In genomic region chr19:870963-871401, GRCh38 we compare ENCODE assay signal across 9 cellular contexts. TPM values are rescaled to one million over a fixed set of nuclear protein-coding genes. Genes with fewer than 3 reads are reported as not detected.
DNase-seq lines count a peak whose midpoint lies in the region; ATAC-seq, FAIRE-seq and TF ChIP-seq lines count a peak whose summit lies in the region.
"Had no signal": no experiment of that assay in that cellular context is flagged by ENCODE, and none has a peak within 500 bp of the region (broad histone marks: within the 10 kb centered on the region; RNA-seq: fewer than 3 reads in every experiment).

No MANE protein-coding gene starts in this region.

- intact Hi-C loops in K562 (cut with micrococcal nuclease) (no loop called here), posterior cingulate gyrus (cut with DNase I) (no loop called here), aorta (cut with DNase I) (no loop called here)
- intact Hi-C loops in CD8-positive, alpha-beta T cell (cut with DNase I, micrococcal nuclease): no loop called here

- CTCF ChIA-PET in K562 (lab: Yijun Ruan, JAX; ENCODE audit: low intra/inter-chr PET ratio): no interaction called here
- CTCF ChIA-PET in CD8-positive, alpha-beta T cell (lab: Charles Lee): interaction anchor here (1.0 kb wide), 1 partner anchor 47 kb away, joined by 3 read pairs; no protein-coding TSS in a partner anchor

- no peak for ATAC-seq in K562
- ATAC-seq in activated T-cell treated with anti-CD3 and anti-CD28 coated beads, Interleukin-2, amount 50 U/mL, for 72 hours (replicated peaks in 1 of 2): no peak
- ATAC-seq in CD8-positive, alpha-beta T cell: no peak
- no peak for ATAC-seq in aorta (ENCODE audit: low FRiP score)

- 87% methylated on average over 28 of the region's 28 CpGs for WGBS in HUES64
- 83% methylated on average over 19 of the region's 28 CpGs for WGBS in K562 (ENCODE audit: insufficient coverage, low coverage, missing lambda C conversion rate)
- 65 to 68% methylated on average over 28 of the region's 28 CpGs for WGBS in aorta, 2 donors

- H4K20me1 ChIP-seq in K562 (replicated peaks; ENCODE audit: control insufficient read depth, insufficient read depth, low read length): no peaks in the 10 kb centered on the region; the same call in 1 of the 2 replicates

- FAIRE-seq in K562 (lab: Jason Lieb, UNC): no peak

- H3K79me2 ChIP-seq in K562 (ENCODE audit: control insufficient read depth, insufficient read depth, low read length): no peaks in the 10 kb centered on the region

- no peaks in the 10 kb centered on the region for H3K27me3 Mint-ChIP-seq in activated T-cell treated with anti-CD3 and anti-CD28 coated beads, Interleukin-2, amount 50 U/mL, for 72 hours (ENCODE audit: low read depth)
- no peaks in the 10 kb centered on the region for H3K27me3 Mint-ChIP-seq in CD8-positive, alpha-beta T cell (ENCODE audit: low read depth)

- no peaks in the 10 kb centered on the region for H3K9me3 ChIP-seq in HUES64 (ENCODE audit: insufficient read depth, low read depth, low read length)
- H3K9me3 ChIP-seq in K562 (replicated peaks; ENCODE audit: control insufficient read depth, insufficient read depth, low read depth, low read length): no peaks in the 10 kb centered on the region
- no peaks in the 10 kb centered on the region for H3K9me3 ChIP-seq in CD8-positive, alpha-beta T cell (ENCODE audit: low read length)
- no peaks in the 10 kb centered on the region for H3K9me3 ChIP-seq in aorta (ENCODE audit: control insufficient read depth, low read length)
- H3K9me3 ChIP-seq: mucosa of descending colon had no signal

- H3K4me3 ChIP-seq in HUES64 (ENCODE audit: low read length): no peak overlapping the region
- no peak overlapping the region for H3K4me3 ChIP-seq in K562
- no peak overlapping the region for H3K4me3 ChIP-seq in CD8-positive, alpha-beta T cell (ENCODE audit: low read depth, low read length)
- no peak overlapping the region for H3K4me3 ChIP-seq in aorta (ENCODE audit: low read length in 2 of 2)
- H3K4me3 ChIP-seq: mucosa of descending colon had no signal

- H3K36me3 ChIP-seq in HUES64 (ENCODE audit: insufficient read depth, low read length) (peaks cover 23% of the 10 kb centered on the region), K562 (ENCODE audit: control insufficient read depth, insufficient read depth, low read length) (peaks cover 73% of the 10 kb centered on the region; the same call in 2 of the 3 replicates), aorta (ENCODE audit: control insufficient read depth in 1 of 2, insufficient read depth in 2 of 2, low read length in 1 of 2) (no peaks in the 10 kb centered on the region)
- H3K36me3 ChIP-seq in CD8-positive, alpha-beta T cell (ENCODE audit: insufficient read depth, low read length): peaks cover 3% of the 10 kb centered on the region

- H3K4me3 Mint-ChIP-seq in activated T-cell treated with anti-CD3 and anti-CD28 coated beads, Interleukin-2, amount 50 U/mL, for 72 hours: no peak overlapping the region
- no peak overlapping the region for H3K4me3 Mint-ChIP-seq in CD8-positive, alpha-beta T cell

- H3K4me2 ChIP-seq in K562 (ENCODE audit: insufficient read depth, low read length): no peak overlapping the region

- POLR2A ChIA-PET in K562 (lab: Yijun Ruan, JAX): interaction anchor here (2.0 kb wide), 1 partner anchor 37 kb away, joined by 7 read pairs; no protein-coding TSS in a partner anchor
- POLR2A ChIA-PET in CD8-positive, alpha-beta T cell (lab: Charles Lee): interaction anchor here (1.9 kb wide), 1 partner anchor 22 kb away, joined by 7 read pairs; the partner anchor contains the start of genes MED16 and RNU6-9

- H3K27ac Mint-ChIP-seq in activated T-cell treated with anti-CD3 and anti-CD28 coated beads, Interleukin-2, amount 50 U/mL, for 72 hours: no peak overlapping the region
- no peak overlapping the region for H3K27ac Mint-ChIP-seq in CD8-positive, alpha-beta T cell

- no peak for DNase-seq in K562 (ENCODE audit: extremely low read depth in 1 of 4, low spot score in 3 of 4)
- peak in 9 of 10 donors; percentile 46 to 94 (median 67) for DNase-seq in posterior cingulate gyrus
- DNase-seq in activated T-cell treated with anti-CD3 and anti-CD28 coated beads, Interleukin-2, amount 50 U/mL, for 72 hours: no peak
- DNase-seq in CD8-positive, alpha-beta T cell: no peak
- DNase-seq in aorta: no peak
- DNase-seq: activated CD4-positive, alpha-beta T cell treated with anti-CD3 and anti-CD28 coated beads for 4 hours; activated naive CD4-positive, alpha-beta T cell treated with anti-CD3 and anti-CD28 coated beads, Interleukin-2, amount 50 U/mL, for 16 hours had no signal

- BruUV-seq in K562 (replicated peaks; lab: Mats Ljungman, UMichigan): no TSS peak

- TF ChIP-seq EP300 in K562 (IDR thresholded peaks at IDR 0.05; ENCODE audit: low read length): no peak

- H3K9ac ChIP-seq in HUES64 (ENCODE audit: low read depth, low read length) (no peak overlapping the region), K562 (ENCODE audit: insufficient read depth in 1 of 2, low read depth in 2 of 2, low read length in 2 of 2) (no peak overlapping the region; a peak in 1 of 4 replicates)

- no peak for TF ChIP-seq RAD21 in K562 (CRISPR knock-in tag; conservative IDR thresholded peaks at IDR 0.05 in 1 of 2, IDR thresholded peaks at IDR 0.05 in 1 of 2)

- H3K4me1 Mint-ChIP-seq in activated T-cell treated with anti-CD3 and anti-CD28 coated beads, Interleukin-2, amount 50 U/mL, for 72 hours (ENCODE audit: low read depth): peaks cover 11% of the 10 kb centered on the region
- peaks cover 12% of the 10 kb centered on the region for H3K4me1 Mint-ChIP-seq in CD8-positive, alpha-beta T cell (ENCODE audit: low read depth)

- no peaks in the 10 kb centered on the region for H3K9me3 Mint-ChIP-seq in activated T-cell treated with anti-CD3 and anti-CD28 coated beads, Interleukin-2, amount 50 U/mL, for 72 hours
- H3K9me3 Mint-ChIP-seq in CD8-positive, alpha-beta T cell: no peaks in the 10 kb centered on the region

- peaks cover 2 to 4% of the 10 kb centered on the region in 2 donors for H3K36me3 Mint-ChIP-seq in activated T-cell treated with anti-CD3 and anti-CD28 coated beads, Interleukin-2, amount 50 U/mL, for 72 hours (ENCODE audit: insufficient read depth in 2 of 2)
- H3K36me3 Mint-ChIP-seq in CD8-positive, alpha-beta T cell: peaks cover 29% of the 10 kb centered on the region

- no peaks in the 10 kb centered on the region for H3K4me1 ChIP-seq in HUES64 (ENCODE audit: insufficient read depth, low read length)
- peaks cover 16 to 84% of the 10 kb centered on the region in 2 experiments for H3K4me1 ChIP-seq in K562 (replicated peaks in 1 of 2; ENCODE audit: control insufficient read depth in 2 of 2, insufficient read depth in 2 of 2, low read length in 2 of 2)
- H3K4me1 ChIP-seq in CD8-positive, alpha-beta T cell (ENCODE audit: insufficient read depth, low read length): peaks cover 15% of the 10 kb centered on the region
- no peaks in the 10 kb centered on the region for H3K4me1 ChIP-seq in aorta (ENCODE audit: control insufficient read depth in 1 of 2, insufficient read depth in 2 of 2, low read length in 2 of 2)

- no peak for TF ChIP-seq POLR2A in K562 (conservative IDR thresholded peaks at IDR 0.05)

- in situ Hi-C loops in K562 (cut with MboI): no loop called here

- H2AFZ ChIP-seq in K562 (ENCODE audit: low read depth, low read length): no peak overlapping the region

- no peaks in the 10 kb centered on the region for H3K27me3 ChIP-seq in HUES64 (ENCODE audit: insufficient read depth, low read length)
- H3K27me3 ChIP-seq in K562 (ENCODE audit: control insufficient read depth in 2 of 2, insufficient read depth in 2 of 2, low read length in 2 of 2): no peaks in the 10 kb centered on the region
- no peaks in the 10 kb centered on the region for H3K27me3 ChIP-seq in CD8-positive, alpha-beta T cell (ENCODE audit: insufficient read depth, low read length)
- no peaks in the 10 kb centered on the region for H3K27me3 ChIP-seq in aorta (ENCODE audit: control insufficient read depth in 1 of 2, insufficient read depth in 2 of 2, low read length in 1 of 2)

- no peaks in the 10 kb centered on the region for H3K9me1 ChIP-seq in K562 (ENCODE audit: control insufficient read depth, insufficient read depth, low read length)

- TF ChIP-seq CTCF in K562 (IDR thresholded peaks at IDR 0.05 in 2 of 3, conservative IDR thresholded peaks at IDR 0.05 in 1 of 3; ENCODE audit: insufficient read depth in 2 of 3, low read depth in 1 of 3, low read length in 3 of 3): no peak
- no peak for TF ChIP-seq CTCF in CD8-positive, alpha-beta T cell (IDR thresholded peaks at IDR 0.05)

- H3K27ac ChIP-seq in HUES64 (ENCODE audit: low read depth, low read length) (peak overlapping the region; percentile 4; the same call in 1 of the 2 replicates), K562 (ENCODE audit: extremely low read depth, low read depth, low read length) (no peak overlapping the region), aorta (ENCODE audit: low read depth in 1 of 2, low read length in 2 of 2) (no peak overlapping the region)
- H3K27ac ChIP-seq in CD8-positive, alpha-beta T cell (ENCODE audit: low read depth, low read length): no peak overlapping the region

RNA-seq across cellular contexts. Expression of gene CFD, which starts 11.5 kb away (rescaled TPM):
- 0.35 TPM for polyA plus RNA-seq in HUES64 (2013, experiment 1 of 2)
- polyA plus RNA-seq in HUES64 (2013, experiment 2 of 2): not detected
- 11.2 and 25.3 TPM in 2 replicates for total RNA-seq in K562 (2011; cell fraction: chromatin; rRNA removed; ENCODE audit: low replicate concordance)
- total RNA-seq in K562 (2011; cell fraction: nucleolus; rRNA removed): 23.0 and 26.8 TPM in 2 replicates
- 13.6 and 23.8 TPM in 2 replicates for total RNA-seq in K562 (2011; cell fraction: nucleoplasm; rRNA removed)
- 59.4 and 80.2 TPM in 2 replicates for total RNA-seq in K562 (2014; rRNA removed)
- 3.1 TPM in 2 replicates for total RNA-seq in K562 (2014; rRNA removed; fragmentation: Illumina TruSeq; extraction: Trizol)
- total RNA-seq in K562 (2015; rRNA removed; fragmentation: Illumina TruSeq; extraction: Trizol): 7.6 and 9.6 TPM in 2 replicates
- 49.3 and 50.9 TPM in 2 replicates for total RNA-seq in K562 (2021)
- 8.5 and 12.1 TPM in 2 replicates for polyA plus RNA-seq in K562 (2011; rRNA removed)
- 26.8 and 158 TPM in 2 replicates for polyA plus RNA-seq in K562 (2011; cell fraction: cytosol; rRNA removed)
- polyA plus RNA-seq in K562 (2011; cell fraction: nucleus; rRNA removed): 8.1 and 19.5 TPM in 2 replicates
- 35.9 and 45.0 TPM in 2 replicates for polyA plus RNA-seq in K562 (2012)
- 2.6 and 3.6 TPM in 2 replicates for polyA plus RNA-seq in K562 (2014; fragmentation: Illumina TruSeq; extraction: Trizol)
- polyA plus RNA-seq in K562 (2014; fragmentation: Nextera tagmentation; extraction: Ambion mirVana): under 1 TPM; 0.52 to 0.63 TPM
- 52.0 and 54.1 TPM in 2 replicates for polyA plus RNA-seq in K562 (2014; rRNA removed)
- 1.4 and 2.4 TPM in 2 replicates for polyA minus RNA-seq in K562 (2011; rRNA and poly(A)+ RNA removed)
- 20.8 and 31.8 TPM in 2 replicates for polyA minus RNA-seq in K562 (2011; cell fraction: cytosol; rRNA and poly(A)+ RNA removed)
- polyA minus RNA-seq in K562 (2011; cell fraction: nucleus; rRNA and poly(A)+ RNA removed): 6.1 and 7.4 TPM in 2 replicates
- 1 to 10 TPM; 2.1 to 3.1 TPM for total RNA-seq in activated T-cell treated with anti-CD3 and anti-CD28 coated beads, Interleukin-2, amount 50 U/mL, for 72 hours
- 1 to 10 TPM; 1.0 to 1.4 TPM for total RNA-seq in CD8-positive, alpha-beta T cell
- 100 to 1,000 TPM; 104 to 354 TPM for total RNA-seq in aorta
- polyA plus RNA-seq in aorta: 10 to 100 TPM in 1 of 2 donors, 1 to 10 TPM in 1; 3.3 to 23.9 TPM

RNA-seq across cellular contexts. Expression of gene ELANE, which starts 18.9 kb away (rescaled TPM):
- not detected for polyA plus RNA-seq in HUES64 (2013, experiment 1 of 2)
- polyA plus RNA-seq in HUES64 (2013, experiment 2 of 2): not detected
- not detected in 2 replicates for total RNA-seq in K562 (2011; cell fraction: chromatin; rRNA removed; ENCODE audit: low replicate concordance)
- not detected in 2 replicates for total RNA-seq in K562 (2011; cell fraction: nucleolus; rRNA removed)
- not detected in 2 replicates for total RNA-seq in K562 (2011; cell fraction: nucleoplasm; rRNA removed)
- 0.37 TPM in 1 of 2 replicates, not detected in the other for total RNA-seq in K562 (2014; rRNA removed)
- total RNA-seq in K562 (2014; rRNA removed; fragmentation: Illumina TruSeq; extraction: Trizol): not detected in 2 replicates
- total RNA-seq in K562 (2015; rRNA removed; fragmentation: Illumina TruSeq; extraction: Trizol): not detected in 2 replicates
- total RNA-seq in K562 (2021): not detected in 2 replicates
- not detected in 2 replicates for polyA plus RNA-seq in K562 (2011; rRNA removed)
- polyA plus RNA-seq in K562 (2011; cell fraction: cytosol; rRNA removed): not detected in 2 replicates
- not detected in 2 replicates for polyA plus RNA-seq in K562 (2011; cell fraction: nucleus; rRNA removed)
- not detected in 2 replicates for polyA plus RNA-seq in K562 (2012)
- polyA plus RNA-seq in K562 (2014; fragmentation: Illumina TruSeq; extraction: Trizol): not detected in 2 replicates
- not detected for polyA plus RNA-seq in K562 (2014; fragmentation: Nextera tagmentation; extraction: Ambion mirVana)
- not detected in 2 replicates for polyA plus RNA-seq in K562 (2014; rRNA removed)
- polyA minus RNA-seq in K562 (2011; rRNA and poly(A)+ RNA removed): not detected in 2 replicates
- polyA minus RNA-seq in K562 (2011; cell fraction: cytosol; rRNA and poly(A)+ RNA removed): not detected in 2 replicates
- not detected in 2 replicates for polyA minus RNA-seq in K562 (2011; cell fraction: nucleus; rRNA and poly(A)+ RNA removed)
- total RNA-seq in activated T-cell treated with anti-CD3 and anti-CD28 coated beads, Interleukin-2, amount 50 U/mL, for 72 hours: not detected
- total RNA-seq in CD8-positive, alpha-beta T cell: not detected
- 1 to 10 TPM in 1 of 2 donors, not detected in 1; 2.0 TPM for total RNA-seq in aorta
- not detected for polyA plus RNA-seq in aorta

RNA-seq across cellular contexts. Expression of gene MED16, which starts 22.0 kb away (rescaled TPM):
- polyA plus RNA-seq in HUES64 (2013, experiment 1 of 2): 53.6 TPM
- polyA plus RNA-seq in HUES64 (2013, experiment 2 of 2): 56.6 TPM
- 28.6 and 108 TPM in 2 replicates for total RNA-seq in K562 (2011; cell fraction: chromatin; rRNA removed; ENCODE audit: low replicate concordance)
- total RNA-seq in K562 (2011; cell fraction: nucleolus; rRNA removed): 71.0 and 80.0 TPM in 2 replicates
- total RNA-seq in K562 (2011; cell fraction: nucleoplasm; rRNA removed): 33.8 and 41.3 TPM in 2 replicates
- total RNA-seq in K562 (2014; rRNA removed) (15.6 and 22.1 TPM in 2 replicates), K562 (2014; rRNA removed; fragmentation: Illumina TruSeq; extraction: Trizol) (1.2 and 1.8 TPM in 2 replicates), K562 (2015; rRNA removed; fragmentation: Illumina TruSeq; extraction: Trizol) (8.6 and 9.3 TPM in 2 replicates), K562 (2021) (59.6 and 59.9 TPM in 2 replicates), aorta (10 to 100 TPM; 31.5 to 36.5 TPM)
- polyA plus RNA-seq in K562 (2011; rRNA removed) (10.3 and 26.2 TPM in 2 replicates), K562 (2014; fragmentation: Illumina TruSeq; extraction: Trizol) (7.1 and 20.0 TPM in 2 replicates), K562 (2014; fragmentation: Nextera tagmentation; extraction: Ambion mirVana) (1 to 10 TPM in 1 of 2 experiments, under 1 TPM in 1; 0.89 to 1.3 TPM), K562 (2014; rRNA removed) (21.2 and 30.2 TPM in 2 replicates), aorta (100 to 1,000 TPM in 1 of 2 donors, 10 to 100 TPM in 1; 22.9 to 165 TPM)
- 36.6 and 87.3 TPM in 2 replicates for polyA plus RNA-seq in K562 (2011; cell fraction: cytosol; rRNA removed)
- polyA plus RNA-seq in K562 (2011; cell fraction: nucleus; rRNA removed): 34.7 and 60.1 TPM in 2 replicates
- polyA plus RNA-seq in K562 (2012): 34.1 and 52.5 TPM in 2 replicates
- 10.3 and 15.6 TPM in 2 replicates for polyA minus RNA-seq in K562 (2011; rRNA and poly(A)+ RNA removed)
- polyA minus RNA-seq in K562 (2011; cell fraction: cytosol; rRNA and poly(A)+ RNA removed): 72.1 and 84.4 TPM in 2 replicates
- 33.7 and 37.4 TPM in 2 replicates for polyA minus RNA-seq in K562 (2011; cell fraction: nucleus; rRNA and poly(A)+ RNA removed)
- 10 to 100 TPM; 59.8 to 62.2 TPM for total RNA-seq in activated T-cell treated with anti-CD3 and anti-CD28 coated beads, Interleukin-2, amount 50 U/mL, for 72 hours
- total RNA-seq in CD8-positive, alpha-beta T cell: 10 to 100 TPM; 32.6 to 35.3 TPM

RNA-seq across cellular contexts. Expression of gene RNU6-9, which starts 22.3 kb away (rescaled TPM):
- polyA plus RNA-seq in HUES64 (2013, experiment 1 of 2): under 0.01 TPM
- under 0.01 TPM for polyA plus RNA-seq in HUES64 (2013, experiment 2 of 2)
- total RNA-seq in K562 (2011; cell fraction: chromatin; rRNA removed; ENCODE audit: low replicate concordance): not detected in 2 replicates
- not detected in 2 replicates for total RNA-seq in K562 (2011; cell fraction: nucleolus; rRNA removed)
- not detected in 2 replicates for total RNA-seq in K562 (2011; cell fraction: nucleoplasm; rRNA removed)
- total RNA-seq in K562 (2014; rRNA removed) (not detected in 2 replicates), K562 (2014; rRNA removed; fragmentation: Illumina TruSeq; extraction: Trizol) (not detected in 2 replicates), K562 (2015; rRNA removed; fragmentation: Illumina TruSeq; extraction: Trizol) (not detected in 2 replicates), K562 (2021) (not detected in 2 replicates), aorta (not detected)
- polyA plus RNA-seq in K562 (2011; rRNA removed) (not detected in 2 replicates), K562 (2014; fragmentation: Illumina TruSeq; extraction: Trizol) (not detected in 2 replicates), K562 (2014; fragmentation: Nextera tagmentation; extraction: Ambion mirVana) (not detected), K562 (2014; rRNA removed) (not detected in 2 replicates), aorta (not detected)
- polyA plus RNA-seq in K562 (2011; cell fraction: cytosol; rRNA removed): not detected in 2 replicates
- not detected in 2 replicates for polyA plus RNA-seq in K562 (2011; cell fraction: nucleus; rRNA removed)
- polyA plus RNA-seq in K562 (2012): not detected in 2 replicates
- polyA minus RNA-seq in K562 (2011; rRNA and poly(A)+ RNA removed): under 0.01 TPM in 2 replicates
- polyA minus RNA-seq in K562 (2011; cell fraction: cytosol; rRNA and poly(A)+ RNA removed): 667 TPM in 1 of 2 replicates, not detected in the other
- polyA minus RNA-seq in K562 (2011; cell fraction: nucleus; rRNA and poly(A)+ RNA removed): under 0.01 TPM in 1 of 2 replicates, not detected in the other
- total RNA-seq in activated T-cell treated with anti-CD3 and anti-CD28 coated beads, Interleukin-2, amount 50 U/mL, for 72 hours: not detected
- total RNA-seq in CD8-positive, alpha-beta T cell: not detected
- total RNA-seq: mucosa of descending colon had no signal

RNA-seq across cellular contexts. Expression of gene PRTN3, which starts 30.2 kb away (rescaled TPM):
- not detected for polyA plus RNA-seq in HUES64 (2013, experiment 1 of 2)
- not detected for polyA plus RNA-seq in HUES64 (2013, experiment 2 of 2)
- not detected in 2 replicates for total RNA-seq in K562 (2011; cell fraction: chromatin; rRNA removed; ENCODE audit: low replicate concordance)
- total RNA-seq in K562 (2011; cell fraction: nucleolus; rRNA removed): 0.50 TPM in 1 of 2 replicates, not detected in the other
- total RNA-seq in K562 (2011; cell fraction: nucleoplasm; rRNA removed): 0.37 TPM in 1 of 2 replicates, not detected in the other
- 0.14 and 0.69 TPM in 2 replicates for total RNA-seq in K562 (2014; rRNA removed)
- total RNA-seq in K562 (2014; rRNA removed; fragmentation: Illumina TruSeq; extraction: Trizol): 0.19 TPM in 1 of 2 replicates, not detected in the other
- total RNA-seq in K562 (2015; rRNA removed; fragmentation: Illumina TruSeq; extraction: Trizol): 0.36 and 0.41 TPM in 2 replicates
- total RNA-seq in K562 (2021): 0.60 and 0.86 TPM in 2 replicates
- polyA plus RNA-seq in K562 (2011; rRNA removed): 0.60 and 1.4 TPM in 2 replicates
- polyA plus RNA-seq in K562 (2011; cell fraction: cytosol; rRNA removed): 3.3 and 5.8 TPM in 2 replicates
- polyA plus RNA-seq in K562 (2011; cell fraction: nucleus; rRNA removed): 1.3 and 1.6 TPM in 2 replicates
- polyA plus RNA-seq in K562 (2012): 0.55 and 1.3 TPM in 2 replicates
- polyA plus RNA-seq in K562 (2014; fragmentation: Illumina TruSeq; extraction: Trizol): 0.25 and 0.43 TPM in 2 replicates
- not detected for polyA plus RNA-seq in K562 (2014; fragmentation: Nextera tagmentation; extraction: Ambion mirVana)
- 0.50 TPM in 1 of 2 replicates, not detected in the other for polyA plus RNA-seq in K562 (2014; rRNA removed)
- polyA minus RNA-seq in K562 (2011; rRNA and poly(A)+ RNA removed): not detected in 2 replicates
- 1.4 TPM in 1 of 2 replicates, not detected in the other for polyA minus RNA-seq in K562 (2011; cell fraction: cytosol; rRNA and poly(A)+ RNA removed)
- not detected in 2 replicates for polyA minus RNA-seq in K562 (2011; cell fraction: nucleus; rRNA and poly(A)+ RNA removed)
- total RNA-seq in activated T-cell treated with anti-CD3 and anti-CD28 coated beads, Interleukin-2, amount 50 U/mL, for 72 hours: not detected
- not detected for total RNA-seq in CD8-positive, alpha-beta T cell
- not detected for total RNA-seq in aorta
- not detected for polyA plus RNA-seq in aorta
- total RNA-seq: mucosa of descending colon had no signal

Comparison
In these comparisons a context has a peak if more than half of its experiments do, and no peak if none do; other contexts are left out.
1. DNase-seq: peak in posterior cingulate gyrus (9 of 10); none in K562 (0 of 4), activated T-cell treated with anti-CD3 and anti-CD28 coated beads, Interleukin-2, amount 50 U/mL, for 72 hours (0 of 2), CD8-positive, alpha-beta T cell (0 of 7) and aorta (0 of 2).